Comparison of ENCODE assay signal across 8 cellular contexts in the genomic region with DNA sequence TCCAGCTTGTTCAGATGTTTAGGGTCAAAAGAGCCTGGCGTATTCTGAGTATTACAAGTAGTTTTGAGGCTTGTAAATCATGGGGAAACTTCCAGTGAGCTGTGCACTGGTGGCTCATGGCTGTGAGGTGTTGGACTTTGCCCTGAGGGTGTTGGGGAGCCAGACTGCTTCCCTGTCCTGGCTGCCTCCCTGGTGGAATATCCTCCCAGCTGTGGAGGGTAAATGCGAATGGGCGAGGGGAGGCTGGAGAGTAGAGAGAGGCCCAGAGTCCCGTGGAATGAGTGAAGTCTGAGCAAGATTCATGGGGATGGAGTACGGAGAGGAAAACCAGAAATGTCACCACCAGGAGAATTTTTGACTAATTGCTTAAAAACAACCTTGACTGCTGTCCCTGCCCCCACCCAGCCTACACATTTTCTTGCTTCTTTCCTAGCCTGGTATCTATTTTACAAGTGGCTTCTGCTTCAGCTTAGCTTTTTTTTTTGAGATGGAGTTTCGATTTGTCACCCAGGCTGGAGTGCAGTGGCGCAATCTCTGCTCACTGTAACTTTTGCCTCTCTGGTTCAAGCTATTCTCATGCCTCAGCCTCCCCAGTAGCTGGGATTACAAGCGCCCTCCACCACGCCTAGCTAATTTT. TPM values are rescaled to one million over a fixed set of nuclear protein-coding genes. Genes with fewer than 3 reads are reported as not detected.
DNase-seq lines count a peak whose midpoint lies in the region; ATAC-seq, FAIRE-seq and TF ChIP-seq lines count a peak whose summit lies in the region.

No MANE protein-coding gene starts in this region.

- no peaks in the 10 kb centered on the region for H3K9me3 ChIP-seq in endothelial cell of umbilical vein (replicated peaks; ENCODE audit: control insufficient read depth, insufficient read depth, low read length)

- H3K4me3 ChIP-seq in GM12875 (ENCODE audit: low read depth, low read length) = peak overlapping the region; percentile 33
- H3K4me3 ChIP-seq in endothelial cell of umbilical vein (replicated peaks in 1 of 3; ENCODE audit: insufficient read depth in 1 of 3, low read depth in 1 of 3, low read length in 3 of 3) = no peak overlapping the region

- DNase-seq in T-cell (peak in 1 of 34 experiments; percentile 8), endothelial cell of umbilical vein (ENCODE audit: low read depth, low spot score) (no peak), NCI-H128 (lab: John Stamatoyannopoulos, UW; ENCODE audit: unreplicated experiment) (no peak), hippocampal formation (lab: John Stamatoyannopoulos, UW) (no peak)
- DNase-seq in stimulated activated CD4-positive, alpha-beta T cell treated with anti-CD3 and anti-CD28 coated beads, Interleukin-15, amount 100 ng/mL, for 48 hours (ENCODE audit: low read depth in 2 of 2) = peak; percentile 54 to 61

- H3K9me1 ChIP-seq in endothelial cell of umbilical vein (replicated peaks; ENCODE audit: control insufficient read depth, extremely low read depth, insufficient read depth, low read length) = no peaks in the 10 kb centered on the region

- peak overlapping the region; percentile 64 to 88 for H3K27ac Mint-ChIP-seq in T-cell

- ATAC-seq in T-cell (replicated peaks in 1 of 4) (no peak), HG03045 (IDR thresholded peaks at IDR 0.05; ENCODE audit: unreplicated experiment) (no peak), GM19397 (IDR thresholded peaks at IDR 0.05; ENCODE audit: unreplicated experiment) (no peak)

- H3K27me3 ChIP-seq in endothelial cell of umbilical vein (ENCODE audit: control insufficient read depth in 2 of 2, insufficient read depth in 2 of 2, low read length in 2 of 2) = no peaks in the 10 kb centered on the region

- no peak overlapping the region for H3K27ac ChIP-seq in endothelial cell of umbilical vein (ENCODE audit: insufficient read depth, low read depth, low read length)

- no peaks in the 10 kb centered on the region for H3K27me3 Mint-ChIP-seq in T-cell

- POLR2A ChIA-PET in T-cell (lab: Charles Lee) (interaction anchor here (0.6 to 1.3 kb wide), 7 partner anchors 23 to 591 kb away, joined by 3 to 15 read pairs (median 6); partner anchors contain the start of gene RAB4B (in 1 of the 2)), endothelial cell of umbilical vein (lab: Charles Lee) (interaction anchor here (0.5 kb wide), 1 partner anchor 353 kb away, joined by 7 read pairs; no protein-coding TSS in a partner anchor)

- CTCF ChIA-PET in T-cell (lab: Charles Lee) (interaction anchor here (0.6 to 1.3 kb wide), 9 partner anchors 17 to 695 kb away, joined by 3 to 8 read pairs (median 5); partner anchors contain the start of genes EGLN2 (in 1 of the 2) and RAB4B (in 1 of the 2)), endothelial cell of umbilical vein (lab: Charles Lee) (interaction anchor here (1.0 to 2.7 kb wide), 5 partner anchors 23 to 91 kb away, joined by 3 to 8 read pairs (median 4); partner anchors contain the start of genes EGLN2 and RAB4B)

- H3K36me3 Mint-ChIP-seq in T-cell = peaks cover 37% of the 10 kb centered on the region

- peaks cover 16 to 29% of the 10 kb centered on the region in 2 experiments for H3K36me3 ChIP-seq in endothelial cell of umbilical vein (ENCODE audit: control insufficient read depth in 2 of 2, extremely low read depth in 1 of 2, insufficient read depth in 2 of 2, low read length in 2 of 2)

- TF ChIP-seq POLR2A in endothelial cell of umbilical vein (IDR thresholded peaks at IDR 0.05; ENCODE audit: low read depth, low read length) = no peak

- no peak for FAIRE-seq in endothelial cell of umbilical vein (lab: Jason Lieb, UNC)

- no peak overlapping the region for H2AFZ ChIP-seq in endothelial cell of umbilical vein (ENCODE audit: low read depth, low read length)

- H3K4me2 ChIP-seq in endothelial cell of umbilical vein (ENCODE audit: insufficient read depth, low read length) = peak overlapping the region; percentile 52

- H3K4me1 ChIP-seq in endothelial cell of umbilical vein (ENCODE audit: control insufficient read depth, extremely low read depth, insufficient read depth, low read length) = peaks cover 28% of the 10 kb centered on the region

- peaks cover 52 to 63% (median 63%) of the 10 kb centered on the region in 3 donors for H3K4me1 Mint-ChIP-seq in T-cell

- BruUV-seq in endothelial cell of umbilical vein (replicated peaks; lab: Mats Ljungman, UMichigan) = no TSS peak

- H3K4me3 Mint-ChIP-seq in T-cell = peak overlapping the region; percentile 65 to 91 (median 79)

- TF ChIP-seq CTCF in GM12875 (IDR thresholded peaks at IDR 0.05; ENCODE audit: borderline replicate concordance, insufficient read depth, low read depth, low read length) (no peak), endothelial cell of umbilical vein (IDR thresholded peaks at IDR 0.05; ENCODE audit: extremely low read depth in 1 of 2, insufficient read depth in 1 of 2, low read depth in 1 of 2, low read length in 2 of 2) (no peak)

- H3K79me2 ChIP-seq in endothelial cell of umbilical vein (ENCODE audit: control insufficient read depth, insufficient read depth, low read length) = peaks cover 73% of the 10 kb centered on the region

- H3K9ac ChIP-seq in endothelial cell of umbilical vein (replicated peaks; ENCODE audit: extremely low read depth, insufficient read depth, low read length) = no peak overlapping the region

- dilution Hi-C loops in endothelial cell of umbilical vein (cut with MboI; ENCODE audit: extremely low pct_ligation_motif_present, low sequenced_read_pairs) = no loop called here

- intact Hi-C loops in endothelial cell of umbilical vein (cut with micrococcal nuclease) = no loop called here

- H4K20me1 ChIP-seq in endothelial cell of umbilical vein (replicated peaks; ENCODE audit: control insufficient read depth, extremely low read depth, insufficient read depth, low read length) = no peaks in the 10 kb centered on the region

- no peaks in the 10 kb centered on the region for H3K9me3 Mint-ChIP-seq in T-cell

TF ChIP-seq in endothelial cell of umbilical vein, 7 proteins besides CTCF, POLR2A, EP300 and RAD21 (continues in another document):
- TF ChIP-seq FOS (IDR thresholded peaks at IDR 0.05; ENCODE audit: borderline replicate concordance, insufficient read depth, low read length) = no peak
- no peak for TF ChIP-seq MYC (IDR thresholded peaks at IDR 0.05; ENCODE audit: low read depth, low read length)
- no peak for TF ChIP-seq POLR2AphosphoS5 (IDR thresholded peaks at IDR 0.05; ENCODE audit: insufficient read depth, low read depth, low read length)

RNA-seq across cellular contexts. Expression of gene SNRPA, which starts 3.7 kb away (rescaled TPM):
- 100 to 1,000 TPM in 1 of 5 donors, 10 to 100 TPM in 4; 65.2 to 101 (median 79.1) TPM for total RNA-seq in T-cell
- 131 and 139 TPM in 2 replicates for total RNA-seq in endothelial cell of umbilical vein
- 84.6 and 109 TPM in 2 replicates for polyA plus RNA-seq in endothelial cell of umbilical vein
- polyA plus RNA-seq in endothelial cell of umbilical vein (2011; cell fraction: cytosol; rRNA removed) = 94.6 and 112 TPM in 2 replicates
- 126 and 180 TPM in 2 replicates for polyA plus RNA-seq in endothelial cell of umbilical vein (2011; cell fraction: nucleus; rRNA removed)
- polyA plus RNA-seq in endothelial cell of umbilical vein (2012) = 81.0 and 91.1 TPM in 2 replicates
- polyA minus RNA-seq in endothelial cell of umbilical vein = 192 and 213 TPM in 2 replicates
- polyA minus RNA-seq in endothelial cell of umbilical vein (2011; cell fraction: cytosol; rRNA and poly(A)+ RNA removed) = 179 TPM
- 73.6 and 91.5 TPM in 2 replicates for polyA minus RNA-seq in endothelial cell of umbilical vein (2011; cell fraction: nucleus; rRNA and poly(A)+ RNA removed)

RNA-seq across cellular contexts. Expression of gene ACTMAP, which starts 4.5 kb away (rescaled TPM):
- total RNA-seq in T-cell (1 to 10 TPM; 4.7 to 8.3 (median 6.8) TPM), endothelial cell of umbilical vein (7.7 and 9.1 TPM in 2 replicates)
- polyA plus RNA-seq in endothelial cell of umbilical vein = 5.2 and 5.3 TPM in 2 replicates
- polyA plus RNA-seq in endothelial cell of umbilical vein (2011; cell fraction: cytosol; rRNA removed) = 3.5 and 3.9 TPM in 2 replicates
- polyA plus RNA-seq in endothelial cell of umbilical vein (2011; cell fraction: nucleus; rRNA removed) = 5.9 and 7.6 TPM in 2 replicates
- polyA plus RNA-seq in endothelial cell of umbilical vein (2012) = 3.6 and 4.4 TPM in 2 replicates
- polyA minus RNA-seq in endothelial cell of umbilical vein = 1.4 and 4.1 TPM in 2 replicates
- 7.4 TPM for polyA minus RNA-seq in endothelial cell of umbilical vein (2011; cell fraction: cytosol; rRNA and poly(A)+ RNA removed)
- 1.7 and 1.8 TPM in 2 replicates for polyA minus RNA-seq in endothelial cell of umbilical vein (2011; cell fraction: nucleus; rRNA and poly(A)+ RNA removed)

RNA-seq across cellular contexts. Expression of gene MIA, which starts 20.6 kb away (rescaled TPM):
- 1 to 10 TPM in 4 of 5 donors, not detected in 1; 1.5 to 5.2 (median 4.1) TPM for total RNA-seq in T-cell
- total RNA-seq in endothelial cell of umbilical vein = not detected in 2 replicates
- polyA plus RNA-seq in endothelial cell of umbilical vein = 0.32 TPM in 1 of 2 replicates, not detected in the other
- not detected in 2 replicates for polyA plus RNA-seq in endothelial cell of umbilical vein (2011; cell fraction: cytosol; rRNA removed)
- polyA plus RNA-seq in endothelial cell of umbilical vein (2011; cell fraction: nucleus; rRNA removed) = 0.77 and 0.84 TPM in 2 replicates
- polyA plus RNA-seq in endothelial cell of umbilical vein (2012) = not detected in 2 replicates
- 2.5 TPM in 1 of 2 replicates, not detected in the other for polyA minus RNA-seq in endothelial cell of umbilical vein
- not detected for polyA minus RNA-seq in endothelial cell of umbilical vein (2011; cell fraction: cytosol; rRNA and poly(A)+ RNA removed)
- not detected in 2 replicates for polyA minus RNA-seq in endothelial cell of umbilical vein (2011; cell fraction: nucleus; rRNA and poly(A)+ RNA removed)

RNA-seq across cellular contexts. Expression of gene RAB4B, which starts 23.3 kb away (rescaled TPM):
- total RNA-seq in T-cell (10 to 100 TPM; 42.4 to 77.9 (median 63.2) TPM), endothelial cell of umbilical vein (31.4 and 33.6 TPM in 2 replicates)
- 61.0 and 65.8 TPM in 2 replicates for polyA plus RNA-seq in endothelial cell of umbilical vein
- 29.4 and 45.5 TPM in 2 replicates for polyA plus RNA-seq in endothelial cell of umbilical vein (2011; cell fraction: cytosol; rRNA removed)
- 49.5 and 51.2 TPM in 2 replicates for polyA plus RNA-seq in endothelial cell of umbilical vein (2011; cell fraction: nucleus; rRNA removed)
- polyA plus RNA-seq in endothelial cell of umbilical vein (2012) = 17.4 and 40.2 TPM in 2 replicates
- 17.0 and 27.0 TPM in 2 replicates for polyA minus RNA-seq in endothelial cell of umbilical vein
- polyA minus RNA-seq in endothelial cell of umbilical vein (2011; cell fraction: cytosol; rRNA and poly(A)+ RNA removed) = 1.5 TPM
- polyA minus RNA-seq in endothelial cell of umbilical vein (2011; cell fraction: nucleus; rRNA and poly(A)+ RNA removed) = 6.0 and 9.6 TPM in 2 replicates

RNA-seq across cellular contexts. Expression of gene ITPKC, which starts 37.8 kb away (rescaled TPM):
- total RNA-seq in T-cell (10 to 100 TPM in 1 of 5 donors, 1 to 10 TPM in 4; 5.9 to 11.8 (median 9.3) TPM), endothelial cell of umbilical vein (16.1 and 16.9 TPM in 2 replicates)
- 7.2 and 7.3 TPM in 2 replicates for polyA plus RNA-seq in endothelial cell of umbilical vein
- 6.9 and 8.3 TPM in 2 replicates for polyA plus RNA-seq in endothelial cell of umbilical vein (2011; cell fraction: cytosol; rRNA removed)
- 7.0 and 7.6 TPM in 2 replicates for polyA plus RNA-seq in endothelial cell of umbilical vein (2011; cell fraction: nucleus; rRNA removed)
- 12.2 and 17.4 TPM in 2 replicates for polyA plus RNA-seq in endothelial cell of umbilical vein (2012)
- polyA minus RNA-seq in endothelial cell of umbilical vein = 8.0 and 9.6 TPM in 2 replicates
- polyA minus RNA-seq in endothelial cell of umbilical vein (2011; cell fraction: cytosol; rRNA and poly(A)+ RNA removed) = 1.7 TPM
- polyA minus RNA-seq in endothelial cell of umbilical vein (2011; cell fraction: nucleus; rRNA and poly(A)+ RNA removed) = 6.4 and 7.0 TPM in 2 replicates

Comparison
In these comparisons a context has a peak if more than half of its experiments do, and no peak if none do; other contexts are left out.
1. DNase-seq: peak in stimulated activated CD4-positive, alpha-beta T cell treated with anti-CD3 and anti-CD28 coated beads, Interleukin-15, amount 100 ng/mL, for 48 hours (2 of 2); none in endothelial cell of umbilical vein (single experiment), NCI-H128 (single experiment) and hippocampal formation (0 of 2).